ENCODE assay signal across 28 cellular contexts in genomic region chr5:34507948-34508347, GRCh38.
"Had no signal": no experiment of that assay in that cellular context is flagged by ENCODE, and none has a peak within 500 bp of the region (broad histone marks: within the 10 kb centered on the region; RNA-seq: fewer than 3 reads in every experiment).

No MANE protein-coding gene starts in this region.

- H3K27me3 ChIP-seq: dorsolateral prefrontal cortex, heart left ventricle, hepatocyte, left lung, neutrophil, pancreas, right lobe of liver, suprapubic skin, transverse colon, upper lobe of right lung, uterus had no signal

- H3K4me2 ChIP-seq: hepatocyte, smooth muscle cell had no signal

- H3K79me2 ChIP-seq: hepatocyte had no signal

- H3K9me3 ChIP-seq: gastrocnemius medialis, left lung, mucosa of descending colon, neutrophil, pancreas, right lobe of liver, suprapubic skin, transverse colon, upper lobe of right lung, uterus had no signal

- H3K27ac ChIP-seq: dorsolateral prefrontal cortex, gastrocnemius medialis, heart left ventricle, hepatocyte, left lung, neutrophil, pancreas, right lobe of liver, transverse colon, upper lobe of right lung had no signal

- FAIRE-seq: colon, kidney, pancreas had no signal

- H3K4me3 ChIP-seq: dorsolateral prefrontal cortex, gastrocnemius medialis, heart left ventricle, hepatocyte, left lung, mucosa of descending colon, pancreas, right lobe of liver, smooth muscle cell, suprapubic skin, transverse colon, upper lobe of right lung, uterus had no signal

- ATAC-seq: gastrocnemius medialis; heart left ventricle; left lung; mucosa of descending colon; natural killer cell treated with Interleukin-12 subunit alpha and Interleukin-12 subunit beta and Interleukin-15 and Interleukin-18, amount 100 ng/mL, for 72 hours; pancreas; right lobe of liver; stimulated activated naive CD8-positive, alpha-beta T cell treated with anti-CD3 and anti-CD28 coated beads, Interleukin-15, amount 100 ng/mL, for 72 hours; upper lobe of right lung had no signal

- H2AFZ ChIP-seq: hepatocyte had no signal

- H3K36me3 ChIP-seq: gastrocnemius medialis, heart left ventricle, left lung, neutrophil, pancreas, right lobe of liver, suprapubic skin, transverse colon, upper lobe of right lung, uterus had no signal

- DNase-seq: dorsolateral prefrontal cortex; effector CD4-positive, alpha-beta T cell; erythroblast; foreskin fibroblast; gastrocnemius medialis; heart left ventricle; kidney; left lung; mesenchymal stem cell; mucosa of descending colon; naive B cell; pancreas; right lobe of liver; stimulated activated CD4-positive, alpha-beta T cell treated with anti-CD3 and anti-CD28 coated beads, Interleukin-12 subunit alpha, Interleukin-12 subunit beta, amount 100 ng/mL, for 4 hours; stimulated activated CD4-positive, alpha-beta T cell treated with anti-CD3 and anti-CD28 coated beads, Interleukin-1b, Interleukin-23, amount 100 ng/mL, for 48 hours; stimulated activated CD4-positive, alpha-beta T cell treated with anti-CD3 and anti-CD28 coated beads, Interleukin-4, amount 100 ng/mL, for 1 hour; stimulated activated CD8-positive, alpha-beta memory T cell treated with anti-CD3 and anti-CD28 coated beads, Interleukin-4, amount 100 ng/mL, for 48 hours; stimulated activated naive CD4-positive, alpha-beta T cell; stimulated activated naive CD8-positive, alpha-beta T cell treated with anti-CD3 and anti-CD28 coated beads, Interleukin-15, amount 100 ng/mL, for 72 hours; transverse colon; upper lobe of right lung; uterus had no signal
